1 cellular context compared by ENCODE assay signal in genomic region chr11:86303257-86303656, GRCh38.
TF ChIP-seq lines count a peak whose summit lies in the region.

No MANE protein-coding gene starts in this region.

TF ChIP-seq in K562, 482 proteins besides CTCF, POLR2A, EP300 and RAD21:
- TF ChIP-seq ZBTB40 (IDR thresholded peaks at IDR 0.05) (0 out of 2 replicates have a peak, but pooled peaks have one; percentile 11), ZBTB40 (CRISPR knock-in tag; IDR thresholded peaks at IDR 0.05) (no peak), NCOA1 (IDR thresholded peaks at IDR 0.05; ENCODE audit: low read depth) (no peak)
